Comparison of ENCODE assay signal across 8 cellular contexts in the genomic region with DNA sequence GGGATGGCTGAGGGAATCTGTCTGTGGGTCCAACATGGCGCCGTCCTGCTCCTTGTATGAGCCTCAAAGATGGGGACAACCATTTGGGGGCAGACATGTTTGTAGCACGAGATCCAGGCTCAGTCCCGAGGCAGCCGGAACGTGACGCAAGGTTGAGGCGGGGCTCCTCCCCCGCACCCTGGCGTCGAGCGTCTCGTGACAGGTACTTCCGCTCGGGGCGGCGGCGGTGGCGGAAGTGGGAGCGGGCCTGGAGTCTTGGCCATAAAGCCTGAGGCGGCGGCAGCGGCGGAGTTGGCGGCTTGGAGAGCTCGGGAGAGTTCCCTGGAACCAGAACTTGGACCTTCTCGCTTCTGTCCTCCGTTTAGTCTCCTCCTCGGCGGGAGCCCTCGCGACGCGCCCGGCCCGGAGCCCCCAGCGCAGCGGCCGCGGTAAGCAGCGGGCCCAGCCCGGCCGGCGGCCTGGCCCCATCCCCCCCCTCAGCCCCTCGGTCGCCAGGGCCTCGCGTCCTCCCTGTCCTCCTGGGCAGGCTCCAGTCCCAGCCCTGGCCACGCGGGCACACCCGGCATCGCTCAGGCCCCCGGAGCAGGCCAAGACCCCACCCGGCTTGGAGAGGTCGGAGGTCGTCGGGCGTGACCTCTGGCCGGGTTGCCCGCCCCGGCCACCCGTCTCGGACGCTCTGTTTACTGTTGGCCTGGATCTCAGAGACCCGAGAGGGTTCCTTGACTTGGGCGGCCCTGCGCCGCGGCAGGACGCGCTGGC. TPM values are rescaled to one million over a fixed set of nuclear protein-coding genes. Genes with fewer than 3 reads are reported as not detected.
A peak's percentile ranks its signal among the peaks of the same experiment; 100 is the strongest.
DNase-seq lines count a peak whose midpoint lies in the region; ATAC-seq and TF ChIP-seq lines count a peak whose summit lies in the region.

A gene (plus strand): TSS at position 252 of the 759 bp plus-strand sequence. CDS start 69,185 bp downstream, outside the sequence.

- intact Hi-C loops in IMR-90 (cut with micrococcal nuclease), result loop anchor here (1.0 kb wide), 2 partner anchors 46 to 69 kb away; no protein-coding TSS in a partner anchor

- WGBS in IMR-90 (ENCODE audit: extremely low coverage in 2 of 2, insufficient read length in 1 of 2), 2 experiments, result 0% methylated on average over 34 of the region's 71 CpGs; no CpG with 5 or more reads in 1 of the 2 experiments

- H4K20me1 ChIP-seq in IMR-90 (ENCODE audit: insufficient read depth, low read length), result peaks cover 51% of the 10 kb centered on the region

- peak; percentile 88 for ATAC-seq in GM21528 (IDR thresholded peaks at IDR 0.05; ENCODE audit: low FRiP score, unreplicated experiment)
- ATAC-seq in IMR-90 (ENCODE audit: low read depth), result peak; percentile 92

- TF ChIP-seq RAD21 in IMR-90 (IDR thresholded peaks at IDR 0.05; ENCODE audit: low read length), result no peak

- no TSS peak for BruUV-seq in IMR-90 (replicated peaks; lab: Mats Ljungman, UMichigan)

- H2AK9ac ChIP-seq in IMR-90 (replicated peaks; ENCODE audit: low read depth, low read length, poor library complexity), result peak within 1 kb of the TSS; percentile 100

- peak; percentile 98 for TF ChIP-seq POLR2A in IMR-90 (IDR thresholded peaks at IDR 0.05; ENCODE audit: low read depth, low read length)

- in situ Hi-C loops in IMR-90 (cut with MboI; ENCODE audit: low sequenced_read_pairs), result no loop called here

- POLR2A ChIA-PET in IMR-90 (lab: Charles Lee; ENCODE audit: unreplicated experiment), result no interaction called here

- peaks cover 0 to 29% of the 10 kb centered on the region in 2 experiments; a peak in 2 of 4 replicates for H3K79me1 ChIP-seq in IMR-90 (ENCODE audit: low read depth in 1 of 2, low read length in 2 of 2)

- H3K56ac ChIP-seq in IMR-90 (ENCODE audit: extremely low read depth, insufficient read depth, low read length), result peak within 1 kb of the TSS; percentile 27

- H2BK120ac ChIP-seq in IMR-90 (ENCODE audit: low read depth, low read length), result peak within 1 kb of the TSS; percentile 54

- peak; percentile 100 for DNase-seq in DMS 273 (lab: John Stamatoyannopoulos, UW; ENCODE audit: unreplicated experiment)
- peak; percentile 98 for DNase-seq in IMR-90
- peak; percentile 99 for DNase-seq in OCI-M1 (lab: John Stamatoyannopoulos, UW)
- DNase-seq in activated T-cell treated with anti-CD3 and anti-CD28 coated beads for 24 hours (ENCODE audit: low read depth), result peak; percentile 96
- peak; percentile 97 for DNase-seq in epidermal melanocyte (ENCODE audit: insufficient read length, low spot score)
- peak; percentile 93 to 94 for DNase-seq in stimulated activated CD8-positive, alpha-beta memory T cell treated with anti-CD3 and anti-CD28 coated beads, Interleukin-4, amount 100 ng/mL, for 1 hour (ENCODE audit: low read depth in 2 of 2, low spot score in 1 of 2)

- peak within 1 kb of the TSS; percentile 66 for H3K4ac ChIP-seq in IMR-90 (ENCODE audit: low read depth, low read length)

- peak within 1 kb of the TSS; percentile 95 to 98 for H4K8ac ChIP-seq in IMR-90 (ENCODE audit: low read depth in 2 of 2, low read length in 2 of 2)

- H3K4me1 ChIP-seq in IMR-90 (ENCODE audit: control insufficient read depth, insufficient read depth, low read length) (peaks cover 11% of the 10 kb centered on the region), mononuclear cell (ENCODE audit: insufficient read depth, low read length) (peaks cover 49% of the 10 kb centered on the region)

- H2BK15ac ChIP-seq in IMR-90 (ENCODE audit: low read depth, low read length), result peak within 1 kb of the TSS; percentile 53; the same call in 1 of the 3 replicates

- dilution Hi-C loops in IMR-90 (cut with HindIII; ENCODE audit: low sequenced_read_pairs, unreplicated experiment), result no loop called here

- H3K4me2 ChIP-seq in IMR-90 (ENCODE audit: low read depth, low read length), result peak within 1 kb of the TSS; percentile 97

- H2AK5ac ChIP-seq in IMR-90 (ENCODE audit: low read depth, low read length), result peak within 1 kb of the TSS; percentile 90

- no peak for TF ChIP-seq CTCF in IMR-90 (conservative IDR thresholded peaks at IDR 0.05; ENCODE audit: low read depth, low read length)

- peak within 1 kb of the TSS; percentile 86 for H3K23ac ChIP-seq in IMR-90 (ENCODE audit: low read depth, low read length)

- peak within 1 kb of the TSS; percentile 73 for H4K91ac ChIP-seq in IMR-90 (ENCODE audit: insufficient read depth, low read depth, low read length)

- H2BK5ac ChIP-seq in IMR-90 (ENCODE audit: low read depth, low read length, poor library complexity, severe bottlenecking), result peak within 1 kb of the TSS; percentile 69

- peak within 1 kb of the TSS; percentile 92 for H4K5ac ChIP-seq in IMR-90 (ENCODE audit: low read depth, low read length)

- H3K27me3 ChIP-seq in IMR-90 (ENCODE audit: control insufficient read depth, insufficient read depth, low read length) (peaks cover 5% of the 10 kb centered on the region; the same call in 1 of the 2 replicates), mononuclear cell (ENCODE audit: insufficient read depth, low read length) (no peaks in the 10 kb centered on the region)

- H3K27ac ChIP-seq in IMR-90 (ENCODE audit: insufficient read depth, low read length), result peak within 1 kb of the TSS; percentile 76

- peak within 1 kb of the TSS; percentile 25 for H3K18ac ChIP-seq in IMR-90 (ENCODE audit: low read depth, low read length)

- peak within 1 kb of the TSS; percentile 74 for H3K9ac ChIP-seq in IMR-90 (ENCODE audit: low read depth, low read length)

- H3K4me3 ChIP-seq in IMR-90 (ENCODE audit: insufficient read depth, low read depth, low read length) (peak within 1 kb of the TSS; percentile 66), mononuclear cell (ENCODE audit: low read length) (peak within 1 kb of the TSS; percentile 97)

- peaks cover 4% of the 10 kb centered on the region for H3K9me1 ChIP-seq in IMR-90 (ENCODE audit: insufficient read depth, low read length)

- CTCF ChIA-PET in IMR-90 (lab: Yijun Ruan, JAX), result no interaction called here

- H2AFZ ChIP-seq in IMR-90 (replicated peaks; ENCODE audit: low read length, poor library complexity), result peak within 1 kb of the TSS; percentile 74

- peak within 1 kb of the TSS; percentile 26; the same call in 1 of the 2 replicates for H2BK20ac ChIP-seq in IMR-90 (ENCODE audit: low read depth, low read length)

- H3K14ac ChIP-seq in IMR-90 (replicated peaks; ENCODE audit: low read depth, low read length), result peak within 1 kb of the TSS; percentile 81

- no peaks in the 10 kb centered on the region; the same call in 1 of the 2 replicates for H3K36me3 ChIP-seq in IMR-90 (ENCODE audit: control insufficient read depth, insufficient read depth, low read length)

- H3K9me3 ChIP-seq in IMR-90 (ENCODE audit: control insufficient read depth, insufficient read depth, low read length) (no peaks in the 10 kb centered on the region), mononuclear cell (ENCODE audit: low read depth, low read length) (no peaks in the 10 kb centered on the region)

TF ChIP-seq in IMR-90, 13 proteins besides CTCF, POLR2A, EP300 and RAD21:
- no peak for TF ChIP-seq SMC3 (IDR thresholded peaks at IDR 0.05; ENCODE audit: low read depth, low read length)
- no peak for TF ChIP-seq FOS (IDR thresholded peaks at IDR 0.05; ENCODE audit: low read depth, low read length)
- TF ChIP-seq MAFK (IDR thresholded peaks at IDR 0.05; ENCODE audit: low read depth, low read length), result no peak
- 0 out of 2 replicates have a peak, but pooled peaks have one; percentile 25 for TF ChIP-seq MAZ (IDR thresholded peaks at IDR 0.05; ENCODE audit: borderline replicate concordance, low read depth, low read length)
- no peak for TF ChIP-seq RFX5 (IDR thresholded peaks at IDR 0.05; ENCODE audit: low read depth, low read length)
- no peak for TF ChIP-seq RCOR1 (IDR thresholded peaks at IDR 0.05; ENCODE audit: insufficient replicate concordance, low read length)
- TF ChIP-seq, protein P1, sequence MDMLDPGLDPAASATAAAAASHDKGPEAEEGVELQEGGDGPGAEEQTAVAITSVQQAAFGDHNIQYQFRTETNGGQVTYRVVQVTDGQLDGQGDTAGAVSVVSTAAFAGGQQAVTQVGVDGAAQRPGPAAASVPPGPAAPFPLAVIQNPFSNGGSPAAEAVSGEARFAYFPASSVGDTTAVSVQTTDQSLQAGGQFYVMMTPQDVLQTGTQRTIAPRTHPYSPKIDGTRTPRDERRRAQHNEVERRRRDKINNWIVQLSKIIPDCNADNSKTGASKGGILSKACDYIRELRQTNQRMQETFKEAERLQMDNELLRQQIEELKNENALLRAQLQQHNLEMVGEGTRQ (IDR thresholded peaks at IDR 0.05; ENCODE audit: low read depth, low read length), result peak; percentile 94
- peak; percentile 91 for TF ChIP-seq CHD1 (IDR thresholded peaks at IDR 0.05; ENCODE audit: low read depth, low read length)
- peak; percentile 99 for TF ChIP-seq BHLHE40 (IDR thresholded peaks at IDR 0.05; ENCODE audit: low read depth, low read length)
- peak; percentile 98 for TF ChIP-seq CEBPB (IDR thresholded peaks at IDR 0.05; ENCODE audit: low read depth, low read length)
- TF ChIP-seq NFE2L2 (IDR thresholded peaks at IDR 0.05; ENCODE audit: low read depth, low read length), result no peak
- TF ChIP-seq, protein P2, sequence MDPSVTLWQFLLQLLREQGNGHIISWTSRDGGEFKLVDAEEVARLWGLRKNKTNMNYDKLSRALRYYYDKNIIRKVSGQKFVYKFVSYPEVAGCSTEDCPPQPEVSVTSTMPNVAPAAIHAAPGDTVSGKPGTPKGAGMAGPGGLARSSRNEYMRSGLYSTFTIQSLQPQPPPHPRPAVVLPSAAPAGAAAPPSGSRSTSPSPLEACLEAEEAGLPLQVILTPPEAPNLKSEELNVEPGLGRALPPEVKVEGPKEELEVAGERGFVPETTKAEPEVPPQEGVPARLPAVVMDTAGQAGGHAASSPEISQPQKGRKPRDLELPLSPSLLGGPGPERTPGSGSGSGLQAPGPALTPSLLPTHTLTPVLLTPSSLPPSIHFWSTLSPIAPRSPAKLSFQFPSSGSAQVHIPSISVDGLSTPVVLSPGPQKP (IDR thresholded peaks at IDR 0.05; ENCODE audit: borderline replicate concordance, low read depth, low read length), result no peak
- 0 out of 2 replicates have a peak, but pooled peaks have one; percentile 46 for TF ChIP-seq MXI1 (IDR thresholded peaks at IDR 0.05; ENCODE audit: borderline replicate concordance, low read depth, low read length)

RNA-seq across cellular contexts. Expression of the gene that starts here (rescaled TPM):
- total RNA-seq in IMR-90 (2012; rRNA removed) (57.0 and 65.3 TPM in 2 replicates), mononuclear cell (62.0 TPM)
- polyA plus RNA-seq in IMR-90 (2012; rRNA removed), result 240 TPM in 2 replicates
- polyA plus RNA-seq in IMR-90 (2012; cell fraction: cytosol; rRNA removed), result 115 and 146 TPM in 2 replicates
- polyA plus RNA-seq in IMR-90 (2012; cell fraction: nucleus; rRNA removed; ENCODE audit: low replicate concordance), result 24.1 and 76.0 TPM in 2 replicates

Comparison
In these comparisons a context has a peak if more than half of its experiments do, and no peak if none do; other contexts are left out.
1. Peak in every context shown above with its lines: DNase-seq, ATAC-seq, H3K4me3 ChIP-seq and H3K27ac ChIP-seq.